In the genomic region with DNA sequence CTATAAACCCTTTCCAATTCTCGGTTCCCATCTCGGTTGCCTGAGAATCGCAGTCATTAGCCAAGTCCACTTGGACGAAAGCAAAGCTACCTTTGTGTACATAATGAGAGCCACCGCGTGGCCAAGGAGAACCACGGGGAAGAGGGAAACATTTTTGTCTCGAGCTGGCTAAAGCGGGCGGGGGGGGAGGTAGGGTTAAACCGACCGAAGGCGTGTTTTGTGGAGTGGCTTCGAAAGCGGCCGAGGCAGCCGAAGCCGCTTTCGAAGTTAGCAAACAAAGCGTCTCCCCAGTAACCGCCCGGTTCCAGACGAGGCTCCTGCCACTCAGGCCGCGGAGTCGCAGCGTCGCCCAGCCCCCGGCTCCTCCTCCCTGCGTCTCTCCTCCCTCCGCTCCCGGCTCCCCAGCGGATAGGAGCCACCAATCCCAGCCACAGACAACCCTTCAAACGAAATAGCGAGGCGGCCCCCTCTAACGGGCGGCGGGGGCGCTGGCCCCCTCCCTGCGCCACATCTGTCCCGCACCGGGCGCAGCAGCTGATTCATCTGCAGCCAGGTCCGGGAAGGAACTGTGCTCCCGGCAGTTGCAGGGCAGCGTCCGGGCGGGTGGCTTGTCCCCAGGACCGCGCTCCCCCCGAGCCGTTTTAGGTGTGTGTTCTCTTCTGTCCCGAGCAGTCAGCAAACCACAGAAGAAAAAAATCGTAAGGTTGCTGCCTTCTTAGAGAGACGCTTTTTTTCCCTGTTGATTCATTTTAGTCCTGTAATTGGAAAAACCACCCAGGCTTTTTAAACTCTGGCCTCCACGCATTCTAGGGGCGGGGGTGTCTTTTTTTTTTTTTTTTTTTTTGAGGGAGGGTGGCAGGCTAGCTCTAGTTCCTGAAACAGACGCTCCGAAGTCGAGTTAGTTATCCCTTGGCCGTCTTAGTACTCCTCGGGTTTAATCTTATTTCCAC, we compare ENCODE assay signal across 1 cellular context.
A peak's percentile ranks its signal among the peaks of the same experiment; 100 is the strongest.
TF ChIP-seq lines count a peak whose summit lies in the region.

No MANE protein-coding gene starts in this region.

TF ChIP-seq in K562, 482 proteins besides CTCF, POLR2A, EP300 and RAD21 (continued from another document and continues in another):
- TF ChIP-seq, protein P1, sequence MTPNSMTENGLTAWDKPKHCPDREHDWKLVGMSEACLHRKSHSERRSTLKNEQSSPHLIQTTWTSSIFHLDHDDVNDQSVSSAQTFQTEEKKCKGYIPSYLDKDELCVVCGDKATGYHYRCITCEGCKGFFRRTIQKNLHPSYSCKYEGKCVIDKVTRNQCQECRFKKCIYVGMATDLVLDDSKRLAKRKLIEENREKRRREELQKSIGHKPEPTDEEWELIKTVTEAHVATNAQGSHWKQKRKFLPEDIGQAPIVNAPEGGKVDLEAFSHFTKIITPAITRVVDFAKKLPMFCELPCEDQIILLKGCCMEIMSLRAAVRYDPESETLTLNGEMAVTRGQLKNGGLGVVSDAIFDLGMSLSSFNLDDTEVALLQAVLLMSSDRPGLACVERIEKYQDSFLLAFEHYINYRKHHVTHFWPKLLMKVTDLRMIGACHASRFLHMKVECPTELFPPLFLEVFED (CRISPR knock-in tag; conservative IDR thresholded peaks at IDR 0.05), result peak; percentile 84
- peak; percentile 97 for TF ChIP-seq LCOR (CRISPR knock-in tag; IDR thresholded peaks at IDR 0.05)
- no peak for TF ChIP-seq MTA3 (IDR thresholded peaks at IDR 0.05; ENCODE audit: borderline replicate concordance)
- no peak for TF ChIP-seq TARDBP (IDR thresholded peaks at IDR 0.05)
- TF ChIP-seq, protein P2, sequence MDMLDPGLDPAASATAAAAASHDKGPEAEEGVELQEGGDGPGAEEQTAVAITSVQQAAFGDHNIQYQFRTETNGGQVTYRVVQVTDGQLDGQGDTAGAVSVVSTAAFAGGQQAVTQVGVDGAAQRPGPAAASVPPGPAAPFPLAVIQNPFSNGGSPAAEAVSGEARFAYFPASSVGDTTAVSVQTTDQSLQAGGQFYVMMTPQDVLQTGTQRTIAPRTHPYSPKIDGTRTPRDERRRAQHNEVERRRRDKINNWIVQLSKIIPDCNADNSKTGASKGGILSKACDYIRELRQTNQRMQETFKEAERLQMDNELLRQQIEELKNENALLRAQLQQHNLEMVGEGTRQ (CRISPR knock-in tag; IDR thresholded peaks at IDR 0.05), result no peak
- TF ChIP-seq RAD51 (IDR thresholded peaks at IDR 0.05; ENCODE audit: borderline replicate concordance, low read depth), result no peak
- no peak for TF ChIP-seq PPARD (CRISPR knock-in tag; IDR thresholded peaks at IDR 0.05)
- no peak for TF ChIP-seq BMI1 (IDR thresholded peaks at IDR 0.05; ENCODE audit: low read length)
- no peak for TF ChIP-seq SP2 (IDR thresholded peaks at IDR 0.05; ENCODE audit: extremely low read depth, low read depth, low read length, poor library complexity, severe bottlenecking)
- TF ChIP-seq MEF2D (tag; conservative IDR thresholded peaks at IDR 0.05; ENCODE audit: low read depth), result peak; percentile 12; the same call in 1 of the 2 replicates
- no peak for TF ChIP-seq ZNF589 (CRISPR knock-in tag; IDR thresholded peaks at IDR 0.05; ENCODE audit: low read depth)
- no peak for TF ChIP-seq CREBBP (IDR thresholded peaks at IDR 0.05; ENCODE audit: low read depth, low read length)
- peak; percentile 67; the same call in 1 of the 2 replicates for TF ChIP-seq KLF6 (CRISPR knock-in tag; IDR thresholded peaks at IDR 0.05; ENCODE audit: borderline replicate concordance)
- TF ChIP-seq RBM25 (IDR thresholded peaks at IDR 0.05; ENCODE audit: low read depth, low read length, severe bottlenecking), result no peak
- no peak for TF ChIP-seq ZNF3 (CRISPR knock-in tag; IDR thresholded peaks at IDR 0.05)
- TF ChIP-seq, protein P3, sequence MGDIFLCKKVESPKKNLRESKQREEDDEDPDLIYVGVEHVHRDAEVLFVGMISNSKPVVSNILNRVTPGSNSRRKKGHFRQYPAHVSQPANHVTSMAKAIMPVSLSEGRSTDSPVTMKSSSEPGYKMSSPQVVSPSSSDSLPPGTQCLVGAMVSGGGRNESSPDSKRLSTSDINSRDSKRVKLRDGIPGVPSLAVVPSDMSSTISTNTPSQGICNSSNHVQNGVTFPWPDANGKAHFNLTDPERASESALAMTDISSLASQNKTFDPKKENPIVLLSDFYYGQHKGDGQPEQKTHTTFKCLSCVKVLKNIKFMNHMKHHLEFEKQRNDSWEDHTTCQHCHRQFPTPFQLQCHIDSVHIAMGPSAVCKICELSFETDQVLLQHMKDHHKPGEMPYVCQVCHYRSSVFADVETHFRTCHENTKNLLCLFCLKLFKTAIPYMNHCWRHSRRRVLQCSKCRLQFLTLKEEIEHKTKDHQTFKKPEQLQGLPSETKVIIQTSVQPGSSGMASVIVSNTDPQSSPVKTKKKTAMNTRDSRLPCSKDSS (IDR thresholded peaks at IDR 0.05; ENCODE audit: low read depth, partially characterized antibody), result no peak
- TF ChIP-seq STAT5B (CRISPR knock-in tag; IDR thresholded peaks at IDR 0.05), result no peak
- TF ChIP-seq SMAD2 (IDR thresholded peaks at IDR 0.05; ENCODE audit: low read depth, low read length), result no peak
- no peak; the same call in 1 of the 2 replicates for TF ChIP-seq CHCHD3 (CRISPR knock-in tag; IDR thresholded peaks at IDR 0.05)
- TF ChIP-seq CBX2 (IDR thresholded peaks at IDR 0.05; ENCODE audit: insufficient read depth, low read length, poor library complexity, severe bottlenecking), result no peak
- TF ChIP-seq, protein P4, sequence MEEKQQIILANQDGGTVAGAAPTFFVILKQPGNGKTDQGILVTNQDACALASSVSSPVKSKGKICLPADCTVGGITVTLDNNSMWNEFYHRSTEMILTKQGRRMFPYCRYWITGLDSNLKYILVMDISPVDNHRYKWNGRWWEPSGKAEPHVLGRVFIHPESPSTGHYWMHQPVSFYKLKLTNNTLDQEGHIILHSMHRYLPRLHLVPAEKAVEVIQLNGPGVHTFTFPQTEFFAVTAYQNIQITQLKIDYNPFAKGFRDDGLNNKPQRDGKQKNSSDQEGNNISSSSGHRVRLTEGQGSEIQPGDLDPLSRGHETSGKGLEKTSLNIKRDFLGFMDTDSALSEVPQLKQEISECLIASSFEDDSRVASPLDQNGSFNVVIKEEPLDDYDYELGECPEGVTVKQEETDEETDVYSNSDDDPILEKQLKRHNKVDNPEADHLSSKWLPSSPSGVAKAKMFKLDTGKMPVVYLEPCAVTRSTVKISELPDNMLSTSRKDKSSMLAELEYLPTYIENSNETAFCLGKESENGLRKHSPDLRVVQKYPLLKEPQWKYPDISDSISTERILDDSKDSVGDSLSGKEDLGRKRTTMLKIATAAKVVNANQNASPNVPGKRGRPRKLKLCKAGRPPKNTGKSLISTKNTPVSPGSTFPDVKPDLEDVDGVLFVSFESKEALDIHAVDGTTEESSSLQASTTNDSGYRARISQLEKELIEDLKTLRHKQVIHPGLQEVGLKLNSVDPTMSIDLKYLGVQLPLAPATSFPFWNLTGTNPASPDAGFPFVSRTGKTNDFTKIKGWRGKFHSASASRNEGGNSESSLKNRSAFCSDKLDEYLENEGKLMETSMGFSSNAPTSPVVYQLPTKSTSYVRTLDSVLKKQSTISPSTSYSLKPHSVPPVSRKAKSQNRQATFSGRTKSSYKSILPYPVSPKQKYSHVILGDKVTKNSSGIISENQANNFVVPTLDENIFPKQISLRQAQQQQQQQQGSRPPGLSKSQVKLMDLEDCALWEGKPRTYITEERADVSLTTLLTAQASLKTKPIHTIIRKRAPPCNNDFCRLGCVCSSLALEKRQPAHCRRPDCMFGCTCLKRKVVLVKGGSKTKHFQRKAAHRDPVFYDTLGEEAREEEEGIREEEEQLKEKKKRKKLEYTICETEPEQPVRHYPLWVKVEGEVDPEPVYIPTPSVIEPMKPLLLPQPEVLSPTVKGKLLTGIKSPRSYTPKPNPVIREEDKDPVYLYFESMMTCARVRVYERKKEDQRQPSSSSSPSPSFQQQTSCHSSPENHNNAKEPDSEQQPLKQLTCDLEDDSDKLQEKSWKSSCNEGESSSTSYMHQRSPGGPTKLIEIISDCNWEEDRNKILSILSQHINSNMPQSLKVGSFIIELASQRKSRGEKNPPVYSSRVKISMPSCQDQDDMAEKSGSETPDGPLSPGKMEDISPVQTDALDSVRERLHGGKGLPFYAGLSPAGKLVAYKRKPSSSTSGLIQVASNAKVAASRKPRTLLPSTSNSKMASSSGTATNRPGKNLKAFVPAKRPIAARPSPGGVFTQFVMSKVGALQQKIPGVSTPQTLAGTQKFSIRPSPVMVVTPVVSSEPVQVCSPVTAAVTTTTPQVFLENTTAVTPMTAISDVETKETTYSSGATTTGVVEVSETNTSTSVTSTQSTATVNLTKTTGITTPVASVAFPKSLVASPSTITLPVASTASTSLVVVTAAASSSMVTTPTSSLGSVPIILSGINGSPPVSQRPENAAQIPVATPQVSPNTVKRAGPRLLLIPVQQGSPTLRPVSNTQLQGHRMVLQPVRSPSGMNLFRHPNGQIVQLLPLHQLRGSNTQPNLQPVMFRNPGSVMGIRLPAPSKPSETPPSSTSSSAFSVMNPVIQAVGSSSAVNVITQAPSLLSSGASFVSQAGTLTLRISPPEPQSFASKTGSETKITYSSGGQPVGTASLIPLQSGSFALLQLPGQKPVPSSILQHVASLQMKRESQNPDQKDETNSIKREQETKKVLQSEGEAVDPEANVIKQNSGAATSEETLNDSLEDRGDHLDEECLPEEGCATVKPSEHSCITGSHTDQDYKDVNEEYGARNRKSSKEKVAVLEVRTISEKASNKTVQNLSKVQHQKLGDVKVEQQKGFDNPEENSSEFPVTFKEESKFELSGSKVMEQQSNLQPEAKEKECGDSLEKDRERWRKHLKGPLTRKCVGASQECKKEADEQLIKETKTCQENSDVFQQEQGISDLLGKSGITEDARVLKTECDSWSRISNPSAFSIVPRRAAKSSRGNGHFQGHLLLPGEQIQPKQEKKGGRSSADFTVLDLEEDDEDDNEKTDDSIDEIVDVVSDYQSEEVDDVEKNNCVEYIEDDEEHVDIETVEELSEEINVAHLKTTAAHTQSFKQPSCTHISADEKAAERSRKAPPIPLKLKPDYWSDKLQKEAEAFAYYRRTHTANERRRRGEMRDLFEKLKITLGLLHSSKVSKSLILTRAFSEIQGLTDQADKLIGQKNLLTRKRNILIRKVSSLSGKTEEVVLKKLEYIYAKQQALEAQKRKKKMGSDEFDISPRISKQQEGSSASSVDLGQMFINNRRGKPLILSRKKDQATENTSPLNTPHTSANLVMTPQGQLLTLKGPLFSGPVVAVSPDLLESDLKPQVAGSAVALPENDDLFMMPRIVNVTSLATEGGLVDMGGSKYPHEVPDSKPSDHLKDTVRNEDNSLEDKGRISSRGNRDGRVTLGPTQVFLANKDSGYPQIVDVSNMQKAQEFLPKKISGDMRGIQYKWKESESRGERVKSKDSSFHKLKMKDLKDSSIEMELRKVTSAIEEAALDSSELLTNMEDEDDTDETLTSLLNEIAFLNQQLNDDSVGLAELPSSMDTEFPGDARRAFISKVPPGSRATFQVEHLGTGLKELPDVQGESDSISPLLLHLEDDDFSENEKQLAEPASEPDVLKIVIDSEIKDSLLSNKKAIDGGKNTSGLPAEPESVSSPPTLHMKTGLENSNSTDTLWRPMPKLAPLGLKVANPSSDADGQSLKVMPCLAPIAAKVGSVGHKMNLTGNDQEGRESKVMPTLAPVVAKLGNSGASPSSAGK (IDR thresholded peaks at IDR 0.05), result no peak
- no peak for TF ChIP-seq RBM17 (IDR thresholded peaks at IDR 0.05; ENCODE audit: borderline replicate concordance, low read depth, low read length)
- TF ChIP-seq ETV6 (IDR thresholded peaks at IDR 0.05; ENCODE audit: borderline replicate concordance in 1 of 2, low read depth in 2 of 2, low read length in 1 of 2), result peak in 1 of 2 experiments; percentile 61; a peak in 1 of 4 replicates
- TF ChIP-seq ETV6 (CRISPR knock-in tag; IDR thresholded peaks at IDR 0.05; ENCODE audit: borderline replicate concordance), result no peak
- TF ChIP-seq RBM22 (IDR thresholded peaks at IDR 0.05; ENCODE audit: low read depth, low read length, poor library complexity, severe bottlenecking), result peak; percentile 98
- no peak for TF ChIP-seq ZNF785 (CRISPR knock-in tag; IDR thresholded peaks at IDR 0.05)
- no peak for TF ChIP-seq MEIS2 (IDR thresholded peaks at IDR 0.05; ENCODE audit: partially characterized antibody)
- no peak for TF ChIP-seq ZC3H4 (CRISPR knock-in tag; IDR thresholded peaks at IDR 0.05; ENCODE audit: borderline replicate concordance)
- no peak for TF ChIP-seq NFYB (IDR thresholded peaks at IDR 0.05; ENCODE audit: extremely low read depth, insufficient read length)
- TF ChIP-seq, protein P5, sequence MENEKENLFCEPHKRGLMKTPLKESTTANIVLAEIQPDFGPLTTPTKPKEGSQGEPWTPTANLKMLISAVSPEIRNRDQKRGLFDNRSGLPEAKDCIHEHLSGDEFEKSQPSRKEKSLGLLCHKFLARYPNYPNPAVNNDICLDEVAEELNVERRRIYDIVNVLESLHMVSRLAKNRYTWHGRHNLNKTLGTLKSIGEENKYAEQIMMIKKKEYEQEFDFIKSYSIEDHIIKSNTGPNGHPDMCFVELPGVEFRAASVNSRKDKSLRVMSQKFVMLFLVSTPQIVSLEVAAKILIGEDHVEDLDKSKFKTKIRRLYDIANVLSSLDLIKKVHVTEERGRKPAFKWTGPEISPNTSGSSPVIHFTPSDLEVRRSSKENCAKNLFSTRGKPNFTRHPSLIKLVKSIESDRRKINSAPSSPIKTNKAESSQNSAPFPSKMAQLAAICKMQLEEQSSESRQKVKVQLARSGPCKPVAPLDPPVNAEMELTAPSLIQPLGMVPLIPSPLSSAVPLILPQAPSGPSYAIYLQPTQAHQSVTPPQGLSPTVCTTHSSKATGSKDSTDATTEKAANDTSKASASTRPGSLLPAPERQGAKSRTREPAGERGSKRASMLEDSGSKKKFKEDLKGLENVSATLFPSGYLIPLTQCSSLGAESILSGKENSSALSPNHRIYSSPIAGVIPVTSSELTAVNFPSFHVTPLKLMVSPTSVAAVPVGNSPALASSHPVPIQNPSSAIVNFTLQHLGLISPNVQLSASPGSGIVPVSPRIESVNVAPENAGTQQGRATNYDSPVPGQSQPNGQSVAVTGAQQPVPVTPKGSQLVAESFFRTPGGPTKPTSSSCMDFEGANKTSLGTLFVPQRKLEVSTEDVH (IDR thresholded peaks at IDR 0.05; ENCODE audit: low read depth, partially characterized antibody), result no peak
- peak; percentile 59; the same call in 1 of the 2 replicates for TF ChIP-seq ZNF695 (CRISPR knock-in tag; IDR thresholded peaks at IDR 0.05)
- TF ChIP-seq ZNF766 (CRISPR knock-in tag; conservative IDR thresholded peaks at IDR 0.05), result no peak
- 0 out of 2 replicates have a peak, but pooled peaks have one; percentile 63 for TF ChIP-seq SREBF1 (IDR thresholded peaks at IDR 0.05; ENCODE audit: borderline replicate concordance, low read depth, low read length)
